In the genomic region with DNA sequence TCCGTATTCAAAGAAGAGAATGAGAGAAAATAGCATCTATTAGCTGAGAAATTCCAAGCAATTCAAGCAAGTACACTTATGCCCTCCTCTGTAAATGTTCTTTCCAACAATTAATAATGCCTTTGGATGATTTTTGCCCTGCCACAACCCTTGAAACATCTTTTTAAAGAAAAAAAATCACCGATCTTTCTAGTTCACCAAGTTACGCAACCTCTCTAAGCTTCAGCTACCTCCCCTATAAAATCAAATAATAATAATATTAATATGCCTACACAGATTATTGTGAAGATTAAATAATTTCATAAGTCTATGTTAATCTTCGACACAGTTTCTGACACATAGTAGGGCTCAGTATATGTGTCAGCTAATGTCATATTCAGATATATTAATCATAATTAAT, we compare ENCODE assay signal across 37 cellular contexts. TPM values are rescaled to one million over a fixed set of nuclear protein-coding genes. Genes with fewer than 3 reads are reported as not detected.
"Had no signal": no experiment of that assay in that cellular context is flagged by ENCODE, and none has a peak within 500 bp of the region (broad histone marks: within the 10 kb centered on the region; RNA-seq: fewer than 3 reads in every experiment).

No MANE protein-coding gene starts in this region.

- H3K27ac ChIP-seq: ascending aorta, cardiac muscle cell, VCaP had no signal

- H3K4me1 Mint-ChIP-seq: activated B cell treated with CpG ODN at 0.5 μM for 24 hours; activated CD4-positive, alpha-beta T cell treated with anti-CD3 and anti-CD28 coated beads, Interleukin-2, amount 10 ng/mL, durations not matched to agents 24 days and 14 days; activated naive CD8-positive, alpha-beta T cell treated with anti-CD3 and anti-CD28 coated beads, Interleukin-2, amount 10 ng/mL, durations not matched to agents 7 days and 5 days; activated naive CD8-positive, alpha-beta T cell treated with anti-CD3 and anti-CD28 coated beads, Interleukin-2, amount 50 U/mL, for 24 hours; activated T-helper 17 cell treated with anti-CD3 and anti-CD28 coated beads, Interleukin-2, amount 50 U/mL, for 72 hours; brain; central memory CD8-positive, alpha-beta T cell had no signal

- H3K36me3 ChIP-seq: ascending aorta, cardiac muscle cell had no signal

- H3K4me3 ChIP-seq: ascending aorta, cardiac muscle cell had no signal

- H3K27ac Mint-ChIP-seq: activated B cell treated with CpG ODN at 0.5 μM for 24 hours; activated CD4-positive, alpha-beta memory T cell treated with anti-CD3 and anti-CD28 coated beads for 36 hours; activated CD4-positive, alpha-beta T cell treated with anti-CD3 and anti-CD28 coated beads, Interleukin-2, amount 10 ng/mL, durations not matched to agents 24 days and 14 days; activated CD8-positive, alpha-beta T cell treated with anti-CD3 and anti-CD28 coated beads for 36 hours; activated naive CD4-positive, alpha-beta T cell treated with anti-CD3 and anti-CD28 coated beads for 36 hours; activated naive CD4-positive, alpha-beta T cell treated with anti-CD3 and anti-CD28 coated beads, Interleukin-2, amount 50 U/mL, for 72 hours; activated naive CD8-positive, alpha-beta T cell treated with anti-CD3 and anti-CD28 coated beads, Interleukin-2, amount 10 ng/mL, durations not matched to agents 7 days and 5 days; activated naive CD8-positive, alpha-beta T cell treated with anti-CD3 and anti-CD28 coated beads, Interleukin-2, amount 50 U/mL, for 24 hours; activated T-cell treated with anti-CD3 and anti-CD28 coated beads, Interleukin-2, amount 50 U/mL, for 72 hours; activated T-helper 1 cell treated with anti-CD3 and anti-CD28 coated beads, Interleukin-12 subunit alpha, Interleukin-12 subunit beta, Interleukin-2, Interleukin-4 antibody, amounts not matched to agents 30 ng/mL and 10 ng/mL and 1 ng/mL, durations not matched to agents 14 hours and 24 hours and 36 hours; activated T-helper 17 cell treated with anti-CD3 and anti-CD28 coated beads, Interleukin-2, amount 50 U/mL, for 72 hours; brain; T-helper 1 cell treated with Interleukin-12 subunit alpha and Interleukin-12 subunit beta and Interleukin-4 antibody, amounts not matched to agents 30 μg/mL and 1 μg/mL, for 36 hours; T-helper 2 cell treated with Interferon-gamma antibody and Interleukin-4, amounts not matched to agents 5 μg/mL and 100 μg/mL, for 36 hours had no signal

- H3K9me3 ChIP-seq: ascending aorta had no signal

- H3K4me1 ChIP-seq: ascending aorta had no signal

- ATAC-seq: activated CD8-positive, alpha-beta T cell treated with anti-CD3 and anti-CD28 coated beads for 36 hours; activated naive CD4-positive, alpha-beta T cell treated with anti-CD3 and anti-CD28 coated beads, Interleukin-2, amount 50 U/mL, for 72 hours; activated naive CD8-positive, alpha-beta T cell treated with anti-CD3 and anti-CD28 coated beads, Interleukin-2, amount 50 U/mL, for 24 hours; activated T-cell treated with anti-CD3 and anti-CD28 coated beads, Interleukin-2, amount 50 U/mL, for 4 hours; activated T-cell treated with anti-CD3 and anti-CD28 coated beads, Interleukin-2, amount 50 U/mL, for 72 hours; activated T-helper 17 cell treated with anti-CD3 and anti-CD28 coated beads, Interleukin-2, amount 50 U/mL, for 72 hours had no signal

- FAIRE-seq: bronchial epithelial cell, TTC549 had no signal

- DNase-seq: activated B cell treated with CpG ODN at 0.5 μM for 24 hours; activated CD4-positive, alpha-beta memory T cell treated with anti-CD3 and anti-CD28 coated beads for 36 hours; activated CD4-positive, alpha-beta T cell treated with anti-CD3 and anti-CD28 coated beads for 4 hours; activated CD4-positive, alpha-beta T cell treated with anti-CD3 and anti-CD28 coated beads, Interleukin-2, amount 10 ng/mL, durations not matched to agents 24 days and 14 days; activated CD4-positive, alpha-beta T cell treated with anti-CD3 and anti-CD28 coated beads, Interleukin-2, amount 50 U/mL, for 1 hour; activated CD4-positive, alpha-beta T cell treated with anti-CD3 and anti-CD28 coated beads, Interleukin-2, amount 50 U/mL, for 4 hours; activated CD4-positive, CD25-positive, alpha-beta regulatory T cell treated with anti-CD3 and anti-CD28 coated beads, Interleukin-2, amount 50 U/mL, for 72 hours; activated CD8-positive, alpha-beta memory T cell treated with anti-CD3 and anti-CD28 coated beads, Interleukin-2, amount 50 U/mL, for 4 hours; activated CD8-positive, alpha-beta T cell treated with anti-CD3 and anti-CD28 coated beads for 36 hours; activated effector memory CD4-positive, alpha-beta T cell treated with anti-CD3 and anti-CD28 coated beads, Interleukin-2, amount 50 U/mL, for 16 hours; activated gamma-delta T cell treated with Interleukin-2 at 50 U/mL for 16 hours; activated naive CD4-positive, alpha-beta T cell; activated naive CD4-positive, alpha-beta T cell treated with anti-CD3 and anti-CD28 coated beads for 36 hours; activated naive CD4-positive, alpha-beta T cell treated with anti-CD3 and anti-CD28 coated beads, Interleukin-2, amount 50 U/mL, for 16 hours; activated naive CD8-positive, alpha-beta T cell treated with anti-CD3 and anti-CD28 coated beads, Interleukin-2, amount 10 ng/mL, durations not matched to agents 7 days and 5 days; activated naive CD8-positive, alpha-beta T cell treated with anti-CD3 and anti-CD28 coated beads, Interleukin-2, amount 50 U/mL, for 24 hours; activated T-cell treated with anti-CD3 and anti-CD28 coated beads for 4 hours; activated T-cell treated with anti-CD3 and anti-CD28 coated beads, Interleukin-2, amount 50 U/mL, for 1 hour; activated T-cell treated with anti-CD3 and anti-CD28 coated beads, Interleukin-2, amount 50 U/mL, for 4 hours; activated T-cell treated with anti-CD3 and anti-CD28 coated beads, Interleukin-2, amount 50 U/mL, for 72 hours; amygdala; anterior cingulate cortex; cerebellar nuclear complex; T-helper 2 cell; T-helper 9 cell had no signal

- H3K36me3 Mint-ChIP-seq: activated CD4-positive, alpha-beta memory T cell treated with anti-CD3 and anti-CD28 coated beads for 36 hours; activated naive CD4-positive, alpha-beta T cell treated with anti-CD3 and anti-CD28 coated beads, Interleukin-2, amount 50 U/mL, for 72 hours; activated naive CD8-positive, alpha-beta T cell treated with anti-CD3 and anti-CD28 coated beads, Interleukin-2, amount 10 ng/mL, durations not matched to agents 7 days and 5 days; brain had no signal

- H3K27me3 Mint-ChIP-seq: activated B cell treated with CpG ODN at 0.5 μM for 24 hours; activated CD4-positive, alpha-beta memory T cell treated with anti-CD3 and anti-CD28 coated beads for 36 hours; activated CD4-positive, alpha-beta T cell treated with anti-CD3 and anti-CD28 coated beads, Interleukin-2, amount 10 ng/mL, durations not matched to agents 24 days and 14 days; activated CD8-positive, alpha-beta T cell treated with anti-CD3 and anti-CD28 coated beads for 36 hours; activated naive CD8-positive, alpha-beta T cell treated with anti-CD3 and anti-CD28 coated beads, Interleukin-2, amount 10 ng/mL, durations not matched to agents 7 days and 5 days; activated naive CD8-positive, alpha-beta T cell treated with anti-CD3 and anti-CD28 coated beads, Interleukin-2, amount 50 U/mL, for 24 hours; activated T-helper 17 cell treated with anti-CD3 and anti-CD28 coated beads, Interleukin-2, amount 50 U/mL, for 72 hours; brain; central memory CD8-positive, alpha-beta T cell had no signal

- H3K4me3 Mint-ChIP-seq: activated B cell treated with CpG ODN at 0.5 μM for 24 hours; activated CD4-positive, alpha-beta memory T cell treated with anti-CD3 and anti-CD28 coated beads for 36 hours; activated CD4-positive, alpha-beta T cell treated with anti-CD3 and anti-CD28 coated beads, Interleukin-2, amount 10 ng/mL, durations not matched to agents 24 days and 14 days; activated CD8-positive, alpha-beta T cell treated with anti-CD3 and anti-CD28 coated beads for 36 hours; activated naive CD4-positive, alpha-beta T cell treated with anti-CD3 and anti-CD28 coated beads for 36 hours; activated naive CD8-positive, alpha-beta T cell treated with anti-CD3 and anti-CD28 coated beads, Interleukin-2, amount 10 ng/mL, durations not matched to agents 7 days and 5 days; activated naive CD8-positive, alpha-beta T cell treated with anti-CD3 and anti-CD28 coated beads, Interleukin-2, amount 50 U/mL, for 24 hours; activated T-cell treated with anti-CD3 and anti-CD28 coated beads, Interleukin-2, amount 50 U/mL, for 4 hours; activated T-cell treated with anti-CD3 and anti-CD28 coated beads, Interleukin-2, amount 50 U/mL, for 72 hours; activated T-helper 1 cell treated with anti-CD3 and anti-CD28 coated beads, Interleukin-12 subunit alpha, Interleukin-12 subunit beta, Interleukin-2, Interleukin-4 antibody, amounts not matched to agents 30 ng/mL and 10 ng/mL and 1 ng/mL, durations not matched to agents 14 hours and 24 hours and 36 hours; activated T-helper 17 cell treated with anti-CD3 and anti-CD28 coated beads, Interleukin-2, amount 50 U/mL, for 72 hours; brain; central memory CD8-positive, alpha-beta T cell; T-helper 1 cell treated with Interleukin-12 subunit alpha and Interleukin-12 subunit beta and Interleukin-4 antibody, amounts not matched to agents 30 μg/mL and 1 μg/mL, for 36 hours; T-helper 2 cell treated with Interferon-gamma antibody and Interleukin-4, amounts not matched to agents 5 μg/mL and 100 μg/mL, for 36 hours had no signal

- H3K9me3 Mint-ChIP-seq: activated B cell treated with CpG ODN at 0.5 μM for 24 hours; activated CD4-positive, alpha-beta memory T cell treated with anti-CD3 and anti-CD28 coated beads for 36 hours; activated CD4-positive, alpha-beta T cell treated with anti-CD3 and anti-CD28 coated beads, Interleukin-2, amount 10 ng/mL, durations not matched to agents 24 days and 14 days; activated CD8-positive, alpha-beta T cell treated with anti-CD3 and anti-CD28 coated beads for 36 hours; activated naive CD4-positive, alpha-beta T cell treated with anti-CD3 and anti-CD28 coated beads for 36 hours; activated naive CD4-positive, alpha-beta T cell treated with anti-CD3 and anti-CD28 coated beads, Interleukin-2, amount 50 U/mL, for 72 hours; activated naive CD8-positive, alpha-beta T cell treated with anti-CD3 and anti-CD28 coated beads, Interleukin-2, amount 10 ng/mL, durations not matched to agents 7 days and 5 days; activated naive CD8-positive, alpha-beta T cell treated with anti-CD3 and anti-CD28 coated beads, Interleukin-2, amount 50 U/mL, for 24 hours; activated T-cell treated with anti-CD3 and anti-CD28 coated beads, Interleukin-2, amount 50 U/mL, for 4 hours; activated T-cell treated with anti-CD3 and anti-CD28 coated beads, Interleukin-2, amount 50 U/mL, for 72 hours; activated T-helper 1 cell treated with anti-CD3 and anti-CD28 coated beads, Interleukin-12 subunit alpha, Interleukin-12 subunit beta, Interleukin-2, Interleukin-4 antibody, amounts not matched to agents 30 ng/mL and 10 ng/mL and 1 ng/mL, durations not matched to agents 14 hours and 24 hours and 36 hours; activated T-helper 17 cell treated with anti-CD3 and anti-CD28 coated beads, Interleukin-2, amount 50 U/mL, for 72 hours; brain; central memory CD8-positive, alpha-beta T cell; T-helper 1 cell treated with Interleukin-12 subunit alpha and Interleukin-12 subunit beta and Interleukin-4 antibody, amounts not matched to agents 30 μg/mL and 1 μg/mL, for 36 hours; T-helper 2 cell treated with Interferon-gamma antibody and Interleukin-4, amounts not matched to agents 5 μg/mL and 100 μg/mL, for 36 hours had no signal

- H3K27me3 ChIP-seq: ascending aorta, cardiac muscle cell had no signal

RNA-seq across cellular contexts. Expression of a gene that starts 19.1 kb away (rescaled TPM):
- total RNA-seq: ascending aorta had no signal
